Comparison of ENCODE assay signal across 1 cellular context in genomic region chr9:127158995-127159801, GRCh38.
TF ChIP-seq lines count a peak whose summit lies in the region.

No MANE protein-coding gene starts in this region.

TF ChIP-seq in K562, 482 proteins besides CTCF, POLR2A, EP300 and RAD21 (continued from another document and continues in another):
- TF ChIP-seq ZNF263 (CRISPR knock-in tag; IDR thresholded peaks at IDR 0.05; ENCODE audit: borderline replicate concordance) (peak; percentile 77), NRF1 (conservative IDR thresholded peaks at IDR 0.05 in 1 of 2, IDR thresholded peaks at IDR 0.05 in 1 of 2) (peak; percentile 26 to 44; a peak in 2 of 4 replicates), FOXK2 (conservative IDR thresholded peaks at IDR 0.05 in 1 of 2, IDR thresholded peaks at IDR 0.05 in 1 of 2; ENCODE audit: low read depth in 2 of 2) (peak; percentile 93 to 95), HES1 (IDR thresholded peaks at IDR 0.05; ENCODE audit: low read depth) (no peak), ZNF175 (CRISPR knock-in tag; IDR thresholded peaks at IDR 0.05; ENCODE audit: low read depth) (peak; percentile 92), MBD2 (IDR thresholded peaks at IDR 0.05; ENCODE audit: borderline replicate concordance, low read depth) (no peak), HNRNPK (IDR thresholded peaks at IDR 0.05; ENCODE audit: low read depth, low read length, poor library complexity, severe bottlenecking) (no peak), XRCC3 (IDR thresholded peaks at IDR 0.05) (no peak), AFF4 (CRISPR knock-in tag; IDR thresholded peaks at IDR 0.05) (no peak), STAT6 (CRISPR knock-in tag; IDR thresholded peaks at IDR 0.05) (no peak), FUS (optimal IDR thresholded peaks at IDR 0.05; ENCODE audit: low read depth, low read length) (no peak), NR2F6 (CRISPR knock-in tag; IDR thresholded peaks at IDR 0.05) (no peak), ZNF766 (CRISPR knock-in tag; conservative IDR thresholded peaks at IDR 0.05) (peak; percentile 87), RBM14 (IDR thresholded peaks at IDR 0.05; ENCODE audit: borderline replicate concordance, insufficient read depth, low read depth, low read length) (no peak), IFI16 (CRISPR knock-in tag; IDR thresholded peaks at IDR 0.05) (0 out of 2 replicates have a peak, but pooled peaks have one; percentile 39), ZBTB33 (CRISPR knock-in tag; IDR thresholded peaks at IDR 0.05) (peak; percentile 79), FOXP1 (CRISPR knock-in tag; IDR thresholded peaks at IDR 0.05) (peak; percentile 86; the same call in 1 of the 2 replicates), YBX1 (IDR thresholded peaks at IDR 0.05) (no peak), ZNF583 (CRISPR knock-in tag; IDR thresholded peaks at IDR 0.05) (peak; percentile 40), ZKSCAN8 (CRISPR knock-in tag; IDR thresholded peaks at IDR 0.05) (peak; percentile 74), ZBED1 (IDR thresholded peaks at IDR 0.05) (no peak), POU5F1 (IDR thresholded peaks at IDR 0.05; ENCODE audit: borderline replicate concordance, low read depth, low read length, partially characterized antibody) (no peak), KHSRP (IDR thresholded peaks at IDR 0.05) (no peak), GATA2 (CRISPR knock-in tag; IDR thresholded peaks at IDR 0.05) (no peak), SP1 (CRISPR knock-in tag; IDR thresholded peaks at IDR 0.05) (no peak), ZNF395 (CRISPR knock-in tag; IDR thresholded peaks at IDR 0.05) (peak; percentile 79), ZNF224 (CRISPR knock-in tag; IDR thresholded peaks at IDR 0.05) (0 out of 2 replicates have a peak, but pooled peaks have one; percentile 68), SIN3B (IDR thresholded peaks at IDR 0.05; ENCODE audit: low read depth) (no peak), STAG1 (CRISPR knock-in tag; IDR thresholded peaks at IDR 0.05; ENCODE audit: borderline replicate concordance) (no peak), ZBTB43 (CRISPR knock-in tag; IDR thresholded peaks at IDR 0.05) (peak; percentile 89), RREB1 (CRISPR knock-in tag; IDR thresholded peaks at IDR 0.05) (peak; percentile 60), DMBX1 (CRISPR knock-in tag; IDR thresholded peaks at IDR 0.05; ENCODE audit: borderline replicate concordance) (peak; percentile 89; the same call in 1 of the 2 replicates)
- TF ChIP-seq, protein P1, sequence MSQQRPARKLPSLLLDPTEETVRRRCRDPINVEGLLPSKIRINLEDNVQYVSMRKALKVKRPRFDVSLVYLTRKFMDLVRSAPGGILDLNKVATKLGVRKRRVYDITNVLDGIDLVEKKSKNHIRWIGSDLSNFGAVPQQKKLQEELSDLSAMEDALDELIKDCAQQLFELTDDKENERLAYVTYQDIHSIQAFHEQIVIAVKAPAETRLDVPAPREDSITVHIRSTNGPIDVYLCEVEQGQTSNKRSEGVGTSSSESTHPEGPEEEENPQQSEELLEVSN (IDR thresholded peaks at IDR 0.05; ENCODE audit: borderline replicate concordance in 1 of 2, extremely low read depth in 1 of 2, insufficient read depth in 1 of 2, insufficient read length in 1 of 2, low read depth in 1 of 2, low read length in 1 of 2, poor library complexity in 1 of 2, severe bottlenecking in 1 of 2): peak; percentile 84 to 90
- TF ChIP-seq, protein P2, sequence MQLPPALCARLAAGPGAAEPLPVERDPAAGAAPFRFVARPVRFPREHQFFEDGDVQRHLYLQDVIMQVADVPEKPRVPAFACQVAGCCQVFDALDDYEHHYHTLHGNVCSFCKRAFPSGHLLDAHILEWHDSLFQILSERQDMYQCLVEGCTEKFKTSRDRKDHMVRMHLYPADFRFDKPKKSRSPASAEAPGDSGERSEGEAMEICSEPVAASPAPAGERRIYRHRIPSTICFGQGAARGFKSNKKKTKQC (CRISPR knock-in tag; IDR thresholded peaks at IDR 0.05): peak; percentile 98
- TF ChIP-seq, protein P3, sequence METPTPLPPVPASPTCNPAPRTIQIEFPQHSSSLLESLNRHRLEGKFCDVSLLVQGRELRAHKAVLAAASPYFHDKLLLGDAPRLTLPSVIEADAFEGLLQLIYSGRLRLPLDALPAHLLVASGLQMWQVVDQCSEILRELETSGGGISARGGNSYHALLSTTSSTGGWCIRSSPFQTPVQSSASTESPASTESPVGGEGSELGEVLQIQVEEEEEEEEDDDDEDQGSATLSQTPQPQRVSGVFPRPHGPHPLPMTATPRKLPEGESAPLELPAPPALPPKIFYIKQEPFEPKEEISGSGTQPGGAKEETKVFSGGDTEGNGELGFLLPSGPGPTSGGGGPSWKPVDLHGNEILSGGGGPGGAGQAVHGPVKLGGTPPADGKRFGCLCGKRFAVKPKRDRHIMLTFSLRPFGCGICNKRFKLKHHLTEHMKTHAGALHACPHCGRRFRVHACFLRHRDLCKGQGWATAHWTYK (CRISPR knock-in tag; IDR thresholded peaks at IDR 0.05): 0 out of 2 replicates have a peak, but pooled peaks have one; percentile 57
